In the genomic region with DNA sequence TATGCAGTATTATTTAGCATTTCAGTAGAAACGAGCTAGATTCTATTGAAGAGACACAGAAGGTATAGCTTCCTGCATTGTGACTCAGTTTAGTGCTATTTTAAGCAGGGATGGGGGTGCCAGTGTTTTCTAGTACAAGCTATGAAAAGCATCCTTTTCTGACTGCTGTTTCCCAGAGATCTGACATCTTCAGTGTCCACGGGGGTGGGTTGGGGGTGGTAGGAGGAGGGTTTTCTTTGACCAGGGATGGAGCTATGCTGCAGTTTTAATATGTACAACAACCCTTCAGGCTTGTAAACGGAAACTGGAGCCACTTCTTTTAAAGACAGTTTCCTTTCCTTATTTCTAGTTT, we compare ENCODE assay signal across 2 cellular contexts.
TF ChIP-seq lines count a peak whose summit lies in the region.

No MANE protein-coding gene starts in this region.

TF ChIP-seq in Ishikawa, 13 proteins besides CTCF, POLR2A, EP300 and RAD21 (continued from another document):
- no peak for TF ChIP-seq YY1 (IDR thresholded peaks at IDR 0.05; ENCODE audit: low read depth)

TF ChIP-seq in H1, 55 proteins besides CTCF, POLR2A, EP300 and RAD21:
- TF ChIP-seq, protein P1, sequence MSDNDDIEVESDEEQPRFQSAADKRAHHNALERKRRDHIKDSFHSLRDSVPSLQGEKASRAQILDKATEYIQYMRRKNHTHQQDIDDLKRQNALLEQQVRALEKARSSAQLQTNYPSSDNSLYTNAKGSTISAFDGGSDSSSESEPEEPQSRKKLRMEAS (IDR thresholded peaks at IDR 0.05), result no peak
- no peak for TF ChIP-seq ZNF274 (IDR thresholded peaks at IDR 0.05; ENCODE audit: borderline replicate concordance, extremely low read depth, low read length)
- TF ChIP-seq SP1 (IDR thresholded peaks at IDR 0.05; ENCODE audit: low read depth, low read length), result no peak
- TF ChIP-seq RBBP5 (IDR thresholded peaks at IDR 0.05; ENCODE audit: borderline replicate concordance, low read depth, low read length), result no peak
- TF ChIP-seq, protein P2, sequence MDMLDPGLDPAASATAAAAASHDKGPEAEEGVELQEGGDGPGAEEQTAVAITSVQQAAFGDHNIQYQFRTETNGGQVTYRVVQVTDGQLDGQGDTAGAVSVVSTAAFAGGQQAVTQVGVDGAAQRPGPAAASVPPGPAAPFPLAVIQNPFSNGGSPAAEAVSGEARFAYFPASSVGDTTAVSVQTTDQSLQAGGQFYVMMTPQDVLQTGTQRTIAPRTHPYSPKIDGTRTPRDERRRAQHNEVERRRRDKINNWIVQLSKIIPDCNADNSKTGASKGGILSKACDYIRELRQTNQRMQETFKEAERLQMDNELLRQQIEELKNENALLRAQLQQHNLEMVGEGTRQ (IDR thresholded peaks at IDR 0.05; ENCODE audit: low read length), result no peak
- TF ChIP-seq CEBPB (IDR thresholded peaks at IDR 0.05; ENCODE audit: low read depth, low read length), result no peak
- no peak for TF ChIP-seq GTF2F1 (IDR thresholded peaks at IDR 0.05; ENCODE audit: borderline replicate concordance, low read depth, low read length)
- TF ChIP-seq SUZ12 (IDR thresholded peaks at IDR 0.05; ENCODE audit: low read length), result no peak
- TF ChIP-seq TEAD4 (IDR thresholded peaks at IDR 0.05; ENCODE audit: low read depth, low read length), result no peak
- no peak for TF ChIP-seq GABPA (IDR thresholded peaks at IDR 0.05; ENCODE audit: borderline replicate concordance, insufficient read depth, low read length)
